ENCODE assay signal across 26 cellular contexts in genomic region chr22:49705216-49705600, GRCh38.
"Had no signal": no experiment of that assay in that cellular context is flagged by ENCODE, and none has a peak within 500 bp of the region (broad histone marks: within the 10 kb centered on the region; RNA-seq: fewer than 3 reads in every experiment).

No MANE protein-coding gene starts in this region.

- H3K9ac ChIP-seq: SK-N-SH had no signal

- H3K4me1 ChIP-seq: SJSA1 had no signal

- FAIRE-seq: bronchial epithelial cell, TTC549 had no signal

- H3K27ac Mint-ChIP-seq: activated CD4-positive, alpha-beta T cell treated with anti-CD3 and anti-CD28 coated beads, Interleukin-2, amount 10 ng/mL, durations not matched to agents 7 days and 5 days; activated CD8-positive, alpha-beta T cell treated with anti-CD3 and anti-CD28 coated beads, Interleukin-2, amount 10 ng/mL, durations not matched to agents 7 days and 5 days; activated naive CD4-positive, alpha-beta T cell treated with anti-CD3 and anti-CD28 coated beads, Interleukin-2, amount 10 ng/mL, durations not matched to agents 7 days and 5 days; activated naive CD8-positive, alpha-beta T cell treated with anti-CD3 and anti-CD28 coated beads, Interleukin-2, amount 50 U/mL, for 24 hours; activated T-helper 2 cell treated with anti-CD3 and anti-CD28 coated beads, Interferon-gamma antibody, Interleukin-2, Interleukin-4, amounts not matched to agents 10 μg/mL and 5 μg/mL and 100 μg/mL, durations not matched to agents 14 hours and 24 hours and 36 hours; brain; T-helper 1 cell treated with Interleukin-12 subunit alpha and Interleukin-12 subunit beta and Interleukin-4 antibody, amounts not matched to agents 30 μg/mL and 1 μg/mL, for 36 hours; T-helper 2 cell treated with Interferon-gamma antibody and Interleukin-4, amounts not matched to agents 5 μg/mL and 100 μg/mL, for 36 hours had no signal

- H3K27ac ChIP-seq: SJSA1 had no signal

- H3K4me3 ChIP-seq: SJSA1 had no signal

- H3K4me1 Mint-ChIP-seq: activated CD4-positive, alpha-beta T cell treated with anti-CD3 and anti-CD28 coated beads, Interleukin-2, amount 10 ng/mL, durations not matched to agents 7 days and 5 days; activated naive CD4-positive, alpha-beta T cell treated with anti-CD3 and anti-CD28 coated beads, Interleukin-2, amount 10 ng/mL, durations not matched to agents 7 days and 5 days had no signal

- H3K36me3 ChIP-seq: SJSA1 had no signal

- DNase-seq: activated CD4-positive, alpha-beta T cell treated with anti-CD3 and anti-CD28 coated beads, Interleukin-2, amount 10 ng/mL, durations not matched to agents 7 days and 5 days; activated CD4-positive, alpha-beta T cell treated with anti-CD3 and anti-CD28 coated beads, Interleukin-2, amount 50 U/mL, for 48 hours; activated CD8-positive, alpha-beta T cell treated with anti-CD3 and anti-CD28 coated beads, Interleukin-2, amount 10 ng/mL, durations not matched to agents 7 days and 5 days; activated naive CD4-positive, alpha-beta T cell treated with anti-CD3 and anti-CD28 coated beads, Interleukin-2, amount 10 ng/mL, durations not matched to agents 7 days and 5 days; activated naive CD8-positive, alpha-beta T cell treated with anti-CD3 and anti-CD28 coated beads, Interleukin-2, amount 50 U/mL, for 24 hours; anterior cingulate cortex; caudate nucleus; cerebellar nuclear complex; NCI-H1105; NCI-H1417 treated with DMSO at 0.1 percent for 48 hours; NCI-H187 treated with DMSO at 0.1 percent for 48 hours; NCI-H2081 treated with DMSO at 0.1 percent for 48 hours; NCI-H226; NCI-H446 treated with DMSO at 0.1 percent for 48 hours; NCI-H524; NCI-H82; SHP77 treated with DMSO at 0.1 percent for 48 hours had no signal

- H3K9me3 ChIP-seq: SK-N-SH had no signal

- H3K4me2 ChIP-seq: SK-N-SH had no signal

- ATAC-seq: activated CD8-positive, alpha-beta T cell treated with anti-CD3 and anti-CD28 coated beads, Interleukin-2, amount 10 ng/mL, durations not matched to agents 7 days and 5 days; activated naive CD8-positive, alpha-beta T cell treated with anti-CD3 and anti-CD28 coated beads, Interleukin-2, amount 50 U/mL, for 24 hours; Panc1 had no signal

- H3K4me3 Mint-ChIP-seq: activated CD4-positive, alpha-beta T cell treated with anti-CD3 and anti-CD28 coated beads, Interleukin-2, amount 10 ng/mL, durations not matched to agents 7 days and 5 days; activated CD8-positive, alpha-beta T cell treated with anti-CD3 and anti-CD28 coated beads, Interleukin-2, amount 10 ng/mL, durations not matched to agents 7 days and 5 days; activated naive CD4-positive, alpha-beta T cell treated with anti-CD3 and anti-CD28 coated beads, Interleukin-2, amount 10 ng/mL, durations not matched to agents 7 days and 5 days; brain; T-helper 1 cell treated with Interleukin-12 subunit alpha and Interleukin-12 subunit beta and Interleukin-4 antibody, amounts not matched to agents 30 μg/mL and 1 μg/mL, for 36 hours; T-helper 2 cell treated with Interferon-gamma antibody and Interleukin-4, amounts not matched to agents 5 μg/mL and 100 μg/mL, for 36 hours had no signal

- H3K36me3 Mint-ChIP-seq: activated naive CD4-positive, alpha-beta T cell treated with anti-CD3 and anti-CD28 coated beads, Interleukin-2, amount 10 ng/mL, durations not matched to agents 7 days and 5 days; brain had no signal

- H3K27me3 ChIP-seq: SJSA1 had no signal
